Comparison of ENCODE assay signal across 1 cellular context in the genomic region with DNA sequence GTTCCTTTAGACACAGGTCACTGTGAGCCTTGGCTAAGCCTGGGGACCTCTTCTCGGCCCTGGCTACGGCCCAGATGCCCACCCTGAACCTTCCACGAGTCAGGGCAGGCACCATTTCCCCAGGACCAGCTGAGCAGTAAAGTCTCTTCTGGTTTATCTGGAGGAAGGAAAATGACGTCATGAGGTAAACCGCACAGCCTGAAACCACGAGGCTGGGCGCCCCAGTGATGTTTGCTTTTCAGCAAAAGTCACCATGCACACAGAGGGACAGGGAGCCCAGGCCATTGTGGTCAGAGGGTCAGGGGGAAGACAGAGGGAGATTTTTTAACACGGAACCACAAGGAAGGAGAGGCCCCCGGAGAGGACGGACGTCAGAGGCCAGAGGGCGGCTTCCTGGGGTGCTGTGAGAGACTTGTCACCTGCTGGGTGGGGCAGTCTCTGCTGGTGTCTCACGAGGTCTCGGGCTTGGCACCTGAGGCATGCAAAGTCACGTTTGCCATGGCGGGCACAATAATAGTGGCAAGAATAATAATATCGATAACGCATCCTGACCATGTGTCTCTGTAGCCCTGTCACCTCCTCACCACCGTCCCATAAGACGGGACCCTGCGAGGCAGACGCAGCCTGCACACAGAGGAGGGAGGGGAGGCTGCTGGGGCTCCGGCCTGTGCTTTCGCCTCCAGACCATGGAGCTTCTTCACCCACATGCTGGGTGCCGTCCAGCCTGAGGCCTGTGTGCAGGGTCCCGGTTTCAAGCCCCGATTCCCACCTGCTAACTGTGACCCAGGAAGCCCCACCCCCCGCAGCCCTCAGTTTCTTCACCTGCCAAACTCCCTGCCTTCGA.
TF ChIP-seq lines count a peak whose summit lies in the region.

No MANE protein-coding gene starts in this region.

TF ChIP-seq in HepG2, 621 proteins besides CTCF, POLR2A, EP300 and RAD21 (continued from another document and continues in another):
- TF ChIP-seq, protein P1, sequence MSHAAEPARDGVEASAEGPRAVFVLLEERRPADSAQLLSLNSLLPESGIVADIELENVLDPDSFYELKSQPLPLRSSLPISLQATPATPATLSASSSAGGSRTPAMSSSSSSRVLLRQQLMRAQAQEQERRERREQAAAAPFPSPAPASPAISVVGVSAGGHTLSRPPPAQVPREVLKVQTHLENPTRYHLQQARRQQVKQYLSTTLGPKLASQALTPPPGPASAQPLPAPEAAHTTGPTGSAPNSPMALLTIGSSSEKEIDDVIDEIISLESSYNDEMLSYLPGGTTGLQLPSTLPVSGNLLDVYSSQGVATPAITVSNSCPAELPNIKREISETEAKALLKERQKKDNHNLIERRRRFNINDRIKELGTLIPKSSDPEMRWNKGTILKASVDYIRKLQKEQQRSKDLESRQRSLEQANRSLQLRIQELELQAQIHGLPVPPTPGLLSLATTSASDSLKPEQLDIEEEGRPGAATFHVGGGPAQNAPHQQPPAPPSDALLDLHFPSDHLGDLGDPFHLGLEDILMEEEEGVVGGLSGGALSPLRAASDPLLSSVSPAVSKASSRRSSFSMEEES (CRISPR knock-in tag; IDR thresholded peaks at IDR 0.05): peak; percentile 85
- TF ChIP-seq, protein P2, sequence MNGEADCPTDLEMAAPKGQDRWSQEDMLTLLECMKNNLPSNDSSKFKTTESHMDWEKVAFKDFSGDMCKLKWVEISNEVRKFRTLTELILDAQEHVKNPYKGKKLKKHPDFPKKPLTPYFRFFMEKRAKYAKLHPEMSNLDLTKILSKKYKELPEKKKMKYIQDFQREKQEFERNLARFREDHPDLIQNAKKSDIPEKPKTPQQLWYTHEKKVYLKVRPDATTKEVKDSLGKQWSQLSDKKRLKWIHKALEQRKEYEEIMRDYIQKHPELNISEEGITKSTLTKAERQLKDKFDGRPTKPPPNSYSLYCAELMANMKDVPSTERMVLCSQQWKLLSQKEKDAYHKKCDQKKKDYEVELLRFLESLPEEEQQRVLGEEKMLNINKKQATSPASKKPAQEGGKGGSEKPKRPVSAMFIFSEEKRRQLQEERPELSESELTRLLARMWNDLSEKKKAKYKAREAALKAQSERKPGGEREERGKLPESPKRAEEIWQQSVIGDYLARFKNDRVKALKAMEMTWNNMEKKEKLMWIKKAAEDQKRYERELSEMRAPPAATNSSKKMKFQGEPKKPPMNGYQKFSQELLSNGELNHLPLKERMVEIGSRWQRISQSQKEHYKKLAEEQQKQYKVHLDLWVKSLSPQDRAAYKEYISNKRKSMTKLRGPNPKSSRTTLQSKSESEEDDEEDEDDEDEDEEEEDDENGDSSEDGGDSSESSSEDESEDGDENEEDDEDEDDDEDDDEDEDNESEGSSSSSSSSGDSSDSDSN (CRISPR knock-in tag; IDR thresholded peaks at IDR 0.05): no peak; the same call in 1 of the 2 replicates
- TF ChIP-seq MEIS1 (CRISPR knock-in tag; IDR thresholded peaks at IDR 0.05; ENCODE audit: borderline replicate concordance) (no peak), ZNF121 (CRISPR knock-in tag; IDR thresholded peaks at IDR 0.05) (no peak), MAFF (IDR thresholded peaks at IDR 0.05; ENCODE audit: low read depth, low read length) (no peak), TRIM24 (CRISPR knock-in tag; IDR thresholded peaks at IDR 0.05) (no peak), ZNF577 (CRISPR knock-in tag; IDR thresholded peaks at IDR 0.05; ENCODE audit: borderline replicate concordance, low read depth) (no peak), ZNF350 (CRISPR knock-in tag; IDR thresholded peaks at IDR 0.05; ENCODE audit: borderline replicate concordance, low read depth) (no peak; the same call in 1 of the 2 replicates), HNRNPK (IDR thresholded peaks at IDR 0.05; ENCODE audit: low read depth, low read length, poor library complexity, severe bottlenecking) (no peak), CREM (IDR thresholded peaks at IDR 0.05) (peak; percentile 78), CREM (CRISPR knock-in tag; IDR thresholded peaks at IDR 0.05) (no peak), SRF (IDR thresholded peaks at IDR 0.05; ENCODE audit: low read depth, low read length) (no peak), NFIC (IDR thresholded peaks at IDR 0.05; ENCODE audit: low read length) (no peak), JUNB (CRISPR knock-in tag; IDR thresholded peaks at IDR 0.05; ENCODE audit: borderline replicate concordance) (no peak), ZNF253 (CRISPR knock-in tag; IDR thresholded peaks at IDR 0.05; ENCODE audit: borderline replicate concordance) (no peak), ZSCAN9 (CRISPR knock-in tag; IDR thresholded peaks at IDR 0.05; ENCODE audit: borderline replicate concordance) (no peak), NAIF1 (CRISPR knock-in tag; IDR thresholded peaks at IDR 0.05; ENCODE audit: borderline replicate concordance) (no peak), ZNF296 (CRISPR knock-in tag; conservative IDR thresholded peaks at IDR 0.05) (no peak), ATM (IDR thresholded peaks at IDR 0.05; ENCODE audit: borderline replicate concordance) (no peak), ZNF557 (CRISPR knock-in tag; IDR thresholded peaks at IDR 0.05) (no peak), ZNF619 (CRISPR knock-in tag; IDR thresholded peaks at IDR 0.05) (no peak), ZNF431 (CRISPR knock-in tag; IDR thresholded peaks at IDR 0.05; ENCODE audit: borderline replicate concordance, low read depth) (no peak), ZNF891 (CRISPR knock-in tag; IDR thresholded peaks at IDR 0.05) (peak; percentile 8; the same call in 1 of the 2 replicates), SRSF4 (IDR thresholded peaks at IDR 0.05; ENCODE audit: low read depth, low read length, poor library complexity, severe bottlenecking) (no peak), TBX3 (IDR thresholded peaks at IDR 0.05; ENCODE audit: borderline replicate concordance) (no peak), ZNF24 (IDR thresholded peaks at IDR 0.05) (no peak), ZFYVE20 (CRISPR knock-in tag; IDR thresholded peaks at IDR 0.05; ENCODE audit: borderline replicate concordance, low read depth) (no peak), ZMYM2 (CRISPR knock-in tag; IDR thresholded peaks at IDR 0.05) (no peak), ZNF773 (CRISPR knock-in tag; IDR thresholded peaks at IDR 0.05; ENCODE audit: borderline replicate concordance) (no peak), BRCA1 (CRISPR knock-in tag; IDR thresholded peaks at IDR 0.05) (no peak), KMT2B (CRISPR knock-in tag; IDR thresholded peaks at IDR 0.05) (no peak)
- TF ChIP-seq, protein P3, sequence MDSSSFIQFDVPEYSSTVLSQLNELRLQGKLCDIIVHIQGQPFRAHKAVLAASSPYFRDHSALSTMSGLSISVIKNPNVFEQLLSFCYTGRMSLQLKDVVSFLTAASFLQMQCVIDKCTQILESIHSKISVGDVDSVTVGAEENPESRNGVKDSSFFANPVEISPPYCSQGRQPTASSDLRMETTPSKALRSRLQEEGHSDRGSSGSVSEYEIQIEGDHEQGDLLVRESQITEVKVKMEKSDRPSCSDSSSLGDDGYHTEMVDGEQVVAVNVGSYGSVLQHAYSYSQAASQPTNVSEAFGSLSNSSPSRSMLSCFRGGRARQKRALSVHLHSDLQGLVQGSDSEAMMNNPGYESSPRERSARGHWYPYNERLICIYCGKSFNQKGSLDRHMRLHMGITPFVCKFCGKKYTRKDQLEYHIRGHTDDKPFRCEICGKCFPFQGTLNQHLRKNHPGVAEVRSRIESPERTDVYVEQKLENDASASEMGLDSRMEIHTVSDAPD (CRISPR knock-in tag; IDR thresholded peaks at IDR 0.05): no peak
- TF ChIP-seq, protein P4, sequence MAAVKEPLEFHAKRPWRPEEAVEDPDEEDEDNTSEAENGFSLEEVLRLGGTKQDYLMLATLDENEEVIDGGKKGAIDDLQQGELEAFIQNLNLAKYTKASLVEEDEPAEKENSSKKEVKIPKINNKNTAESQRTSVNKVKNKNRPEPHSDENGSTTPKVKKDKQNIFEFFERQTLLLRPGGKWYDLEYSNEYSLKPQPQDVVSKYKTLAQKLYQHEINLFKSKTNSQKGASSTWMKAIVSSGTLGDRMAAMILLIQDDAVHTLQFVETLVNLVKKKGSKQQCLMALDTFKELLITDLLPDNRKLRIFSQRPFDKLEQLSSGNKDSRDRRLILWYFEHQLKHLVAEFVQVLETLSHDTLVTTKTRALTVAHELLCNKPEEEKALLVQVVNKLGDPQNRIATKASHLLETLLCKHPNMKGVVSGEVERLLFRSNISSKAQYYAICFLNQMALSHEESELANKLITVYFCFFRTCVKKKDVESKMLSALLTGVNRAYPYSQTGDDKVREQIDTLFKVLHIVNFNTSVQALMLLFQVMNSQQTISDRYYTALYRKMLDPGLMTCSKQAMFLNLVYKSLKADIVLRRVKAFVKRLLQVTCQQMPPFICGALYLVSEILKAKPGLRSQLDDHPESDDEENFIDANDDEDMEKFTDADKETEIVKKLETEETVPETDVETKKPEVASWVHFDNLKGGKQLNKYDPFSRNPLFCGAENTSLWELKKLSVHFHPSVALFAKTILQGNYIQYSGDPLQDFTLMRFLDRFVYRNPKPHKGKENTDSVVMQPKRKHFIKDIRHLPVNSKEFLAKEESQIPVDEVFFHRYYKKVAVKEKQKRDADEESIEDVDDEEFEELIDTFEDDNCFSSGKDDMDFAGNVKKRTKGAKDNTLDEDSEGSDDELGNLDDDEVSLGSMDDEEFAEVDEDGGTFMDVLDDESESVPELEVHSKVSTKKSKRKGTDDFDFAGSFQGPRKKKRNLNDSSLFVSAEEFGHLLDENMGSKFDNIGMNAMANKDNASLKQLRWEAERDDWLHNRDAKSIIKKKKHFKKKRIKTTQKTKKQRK (IDR thresholded peaks at IDR 0.05; ENCODE audit: low read length): no peak
- TF ChIP-seq, protein P5, sequence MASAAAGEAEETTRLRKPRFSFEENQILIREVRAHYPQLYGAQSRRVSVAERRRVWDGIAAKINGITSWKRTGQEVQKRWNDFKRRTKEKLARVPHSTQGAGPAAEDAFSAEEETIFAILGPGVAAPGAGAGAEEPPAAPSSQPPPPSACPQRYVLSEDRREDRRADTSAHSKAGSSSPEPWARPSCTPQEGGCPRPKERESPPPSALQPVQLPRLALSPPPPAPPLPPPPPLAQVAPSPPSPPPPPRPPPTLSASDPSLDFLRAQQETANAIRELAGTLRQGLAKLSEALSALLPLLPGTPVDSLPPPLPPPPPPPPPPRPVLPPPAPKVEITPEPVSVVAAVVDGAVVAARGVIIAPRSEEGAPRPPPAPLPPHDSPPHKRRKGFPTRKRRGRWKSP (CRISPR knock-in tag; IDR thresholded peaks at IDR 0.05): 0 out of 2 replicates have a peak, but pooled peaks have one; percentile 17
- TF ChIP-seq, protein P6, sequence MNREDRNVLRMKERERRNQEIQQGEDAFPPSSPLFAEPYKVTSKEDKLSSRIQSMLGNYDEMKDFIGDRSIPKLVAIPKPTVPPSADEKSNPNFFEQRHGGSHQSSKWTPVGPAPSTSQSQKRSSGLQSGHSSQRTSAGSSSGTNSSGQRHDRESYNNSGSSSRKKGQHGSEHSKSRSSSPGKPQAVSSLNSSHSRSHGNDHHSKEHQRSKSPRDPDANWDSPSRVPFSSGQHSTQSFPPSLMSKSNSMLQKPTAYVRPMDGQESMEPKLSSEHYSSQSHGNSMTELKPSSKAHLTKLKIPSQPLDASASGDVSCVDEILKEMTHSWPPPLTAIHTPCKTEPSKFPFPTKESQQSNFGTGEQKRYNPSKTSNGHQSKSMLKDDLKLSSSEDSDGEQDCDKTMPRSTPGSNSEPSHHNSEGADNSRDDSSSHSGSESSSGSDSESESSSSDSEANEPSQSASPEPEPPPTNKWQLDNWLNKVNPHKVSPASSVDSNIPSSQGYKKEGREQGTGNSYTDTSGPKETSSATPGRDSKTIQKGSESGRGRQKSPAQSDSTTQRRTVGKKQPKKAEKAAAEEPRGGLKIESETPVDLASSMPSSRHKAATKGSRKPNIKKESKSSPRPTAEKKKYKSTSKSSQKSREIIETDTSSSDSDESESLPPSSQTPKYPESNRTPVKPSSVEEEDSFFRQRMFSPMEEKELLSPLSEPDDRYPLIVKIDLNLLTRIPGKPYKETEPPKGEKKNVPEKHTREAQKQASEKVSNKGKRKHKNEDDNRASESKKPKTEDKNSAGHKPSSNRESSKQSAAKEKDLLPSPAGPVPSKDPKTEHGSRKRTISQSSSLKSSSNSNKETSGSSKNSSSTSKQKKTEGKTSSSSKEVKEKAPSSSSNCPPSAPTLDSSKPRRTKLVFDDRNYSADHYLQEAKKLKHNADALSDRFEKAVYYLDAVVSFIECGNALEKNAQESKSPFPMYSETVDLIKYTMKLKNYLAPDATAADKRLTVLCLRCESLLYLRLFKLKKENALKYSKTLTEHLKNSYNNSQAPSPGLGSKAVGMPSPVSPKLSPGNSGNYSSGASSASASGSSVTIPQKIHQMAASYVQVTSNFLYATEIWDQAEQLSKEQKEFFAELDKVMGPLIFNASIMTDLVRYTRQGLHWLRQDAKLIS (CRISPR knock-in tag; IDR thresholded peaks at IDR 0.05): no peak
- TF ChIP-seq, protein P7, sequence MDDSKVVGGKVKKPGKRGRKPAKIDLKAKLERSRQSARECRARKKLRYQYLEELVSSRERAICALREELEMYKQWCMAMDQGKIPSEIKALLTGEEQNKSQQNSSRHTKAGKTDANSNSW (CRISPR knock-in tag; IDR thresholded peaks at IDR 0.05; ENCODE audit: borderline replicate concordance): no peak
- TF ChIP-seq, protein P8, sequence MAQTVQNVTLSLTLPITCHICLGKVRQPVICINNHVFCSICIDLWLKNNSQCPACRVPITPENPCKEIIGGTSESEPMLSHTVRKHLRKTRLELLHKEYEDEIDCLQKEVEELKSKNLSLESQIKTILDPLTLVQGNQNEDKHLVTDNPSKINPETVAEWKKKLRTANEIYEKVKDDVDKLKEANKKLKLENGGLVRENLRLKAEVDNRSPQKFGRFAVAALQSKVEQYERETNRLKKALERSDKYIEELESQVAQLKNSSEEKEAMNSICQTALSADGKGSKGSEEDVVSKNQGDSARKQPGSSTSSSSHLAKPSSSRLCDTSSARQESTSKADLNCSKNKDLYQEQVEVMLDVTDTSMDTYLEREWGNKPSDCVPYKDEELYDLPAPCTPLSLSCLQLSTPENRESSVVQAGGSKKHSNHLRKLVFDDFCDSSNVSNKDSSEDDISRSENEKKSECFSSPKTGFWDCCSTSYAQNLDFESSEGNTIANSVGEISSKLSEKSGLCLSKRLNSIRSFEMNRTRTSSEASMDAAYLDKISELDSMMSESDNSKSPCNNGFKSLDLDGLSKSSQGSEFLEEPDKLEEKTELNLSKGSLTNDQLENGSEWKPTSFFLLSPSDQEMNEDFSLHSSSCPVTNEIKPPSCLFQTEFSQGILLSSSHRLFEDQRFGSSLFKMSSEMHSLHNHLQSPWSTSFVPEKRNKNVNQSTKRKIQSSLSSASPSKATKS (CRISPR knock-in tag; IDR thresholded peaks at IDR 0.05): no peak
- TF ChIP-seq, protein P9, sequence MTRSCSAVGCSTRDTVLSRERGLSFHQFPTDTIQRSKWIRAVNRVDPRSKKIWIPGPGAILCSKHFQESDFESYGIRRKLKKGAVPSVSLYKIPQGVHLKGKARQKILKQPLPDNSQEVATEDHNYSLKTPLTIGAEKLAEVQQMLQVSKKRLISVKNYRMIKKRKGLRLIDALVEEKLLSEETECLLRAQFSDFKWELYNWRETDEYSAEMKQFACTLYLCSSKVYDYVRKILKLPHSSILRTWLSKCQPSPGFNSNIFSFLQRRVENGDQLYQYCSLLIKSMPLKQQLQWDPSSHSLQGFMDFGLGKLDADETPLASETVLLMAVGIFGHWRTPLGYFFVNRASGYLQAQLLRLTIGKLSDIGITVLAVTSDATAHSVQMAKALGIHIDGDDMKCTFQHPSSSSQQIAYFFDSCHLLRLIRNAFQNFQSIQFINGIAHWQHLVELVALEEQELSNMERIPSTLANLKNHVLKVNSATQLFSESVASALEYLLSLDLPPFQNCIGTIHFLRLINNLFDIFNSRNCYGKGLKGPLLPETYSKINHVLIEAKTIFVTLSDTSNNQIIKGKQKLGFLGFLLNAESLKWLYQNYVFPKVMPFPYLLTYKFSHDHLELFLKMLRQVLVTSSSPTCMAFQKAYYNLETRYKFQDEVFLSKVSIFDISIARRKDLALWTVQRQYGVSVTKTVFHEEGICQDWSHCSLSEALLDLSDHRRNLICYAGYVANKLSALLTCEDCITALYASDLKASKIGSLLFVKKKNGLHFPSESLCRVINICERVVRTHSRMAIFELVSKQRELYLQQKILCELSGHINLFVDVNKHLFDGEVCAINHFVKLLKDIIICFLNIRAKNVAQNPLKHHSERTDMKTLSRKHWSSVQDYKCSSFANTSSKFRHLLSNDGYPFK (CRISPR knock-in tag; IDR thresholded peaks at IDR 0.05; ENCODE audit: borderline replicate concordance): 0 out of 2 replicates have a peak, but pooled peaks have one; percentile 23
